ENCODE assay signal across 16 cellular contexts in the genomic region with DNA sequence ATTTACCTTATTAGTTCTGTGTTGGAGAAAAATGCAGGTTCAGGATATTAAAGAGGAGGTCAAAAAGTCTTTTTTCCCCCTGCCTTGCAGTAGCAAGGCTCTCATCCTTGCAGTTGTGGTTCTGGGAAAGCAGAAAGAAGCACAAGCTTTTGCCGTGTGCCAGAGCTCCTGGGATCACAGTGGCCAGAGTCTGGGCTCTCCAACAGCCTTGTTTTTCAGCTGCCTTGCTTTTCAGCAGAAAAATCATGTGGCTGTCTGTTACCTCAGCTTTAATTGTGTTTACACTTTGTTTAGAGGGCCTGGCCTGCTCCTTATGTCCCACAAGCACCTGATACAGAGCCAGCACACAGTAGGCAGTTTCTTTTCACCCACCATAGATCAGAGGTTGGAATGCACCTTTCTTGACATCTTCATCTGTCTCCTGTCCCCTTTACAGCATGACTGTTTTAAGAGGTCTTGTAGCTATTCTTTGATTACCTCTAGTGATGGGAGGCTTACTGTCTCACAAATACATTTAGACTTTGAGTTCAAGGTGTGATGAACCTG.
A peak's percentile ranks its signal among the peaks of the same experiment; 100 is the strongest.
DNase-seq lines count a peak whose midpoint lies in the region; ATAC-seq and TF ChIP-seq lines count a peak whose summit lies in the region.
"Had no signal": no experiment of that assay in that cellular context is flagged by ENCODE, and none has a peak within 500 bp of the region (broad histone marks: within the 10 kb centered on the region; RNA-seq: fewer than 3 reads in every experiment).

No MANE protein-coding gene starts in this region.

- TF ChIP-seq CTCF in brain (conservative IDR thresholded peaks at IDR 0.05), result no peak
- TF ChIP-seq CTCF in mesothelial cell of epicardium (IDR thresholded peaks at IDR 0.05; ENCODE audit: unreplicated experiment), result no peak

- no peaks in the 10 kb centered on the region for H3K36me3 ChIP-seq in skeletal muscle tissue (ENCODE audit: control insufficient read depth in 3 of 3, insufficient read depth in 3 of 3, low read length in 3 of 3)

- no peak for ATAC-seq in activated CD8-positive, alpha-beta memory T cell treated with anti-CD3 and anti-CD28 coated beads, Interleukin-2, amount 10 ng/mL, durations not matched to agents 7 days and 5 days
- ATAC-seq in SK-N-SH treated with all-trans-retinoic acid at 6 μM for 48 hours, result no peak
- ATAC-seq: HCT116, Panc1 had no signal

- H3K4me3 Mint-ChIP-seq in brain (peak overlapping the region in 1 of 5 experiments; percentile 33), mesothelial cell of epicardium (no peak overlapping the region)
- H3K4me3 Mint-ChIP-seq in activated CD8-positive, alpha-beta memory T cell treated with anti-CD3 and anti-CD28 coated beads, Interleukin-2, amount 10 ng/mL, durations not matched to agents 7 days and 5 days, result no peak overlapping the region
- no peak overlapping the region for H3K4me3 Mint-ChIP-seq in activated naive CD8-positive, alpha-beta T cell treated with anti-CD3 and anti-CD28 coated beads for 36 hours

- H3K9ac ChIP-seq in skeletal muscle tissue (ENCODE audit: low read depth in 1 of 3, low read length in 3 of 3), result no peak overlapping the region

- H3K4me1 ChIP-seq in skeletal muscle tissue (ENCODE audit: control insufficient read depth in 3 of 3, insufficient read depth in 3 of 3, low read length in 3 of 3), result peaks cover 24 to 40% (median 28%) of the 10 kb centered on the region in 3 donors

- H3K9me3 Mint-ChIP-seq in brain (no peaks in the 10 kb centered on the region), mesothelial cell of epicardium (peaks cover 3% of the 10 kb centered on the region)
- no peaks in the 10 kb centered on the region for H3K9me3 Mint-ChIP-seq in activated CD8-positive, alpha-beta memory T cell treated with anti-CD3 and anti-CD28 coated beads, Interleukin-2, amount 10 ng/mL, durations not matched to agents 7 days and 5 days (ENCODE audit: low read depth)
- no peaks in the 10 kb centered on the region for H3K9me3 Mint-ChIP-seq in activated naive CD8-positive, alpha-beta T cell treated with anti-CD3 and anti-CD28 coated beads for 36 hours

- H3K4me1 Mint-ChIP-seq in brain (peaks cover 64% of the 10 kb centered on the region), mesothelial cell of epicardium (peaks cover 52% of the 10 kb centered on the region)
- no peaks in the 10 kb centered on the region for H3K4me1 Mint-ChIP-seq in activated CD8-positive, alpha-beta memory T cell treated with anti-CD3 and anti-CD28 coated beads, Interleukin-2, amount 10 ng/mL, durations not matched to agents 7 days and 5 days
- H3K4me1 Mint-ChIP-seq in activated naive CD8-positive, alpha-beta T cell treated with anti-CD3 and anti-CD28 coated beads for 36 hours, result no peaks in the 10 kb centered on the region

- H3K36me3 Mint-ChIP-seq in brain (no peaks in the 10 kb centered on the region), mesothelial cell of epicardium (peaks cover 3% of the 10 kb centered on the region)
- H3K36me3 Mint-ChIP-seq in activated CD8-positive, alpha-beta memory T cell treated with anti-CD3 and anti-CD28 coated beads, Interleukin-2, amount 10 ng/mL, durations not matched to agents 7 days and 5 days, result no peaks in the 10 kb centered on the region
- no peaks in the 10 kb centered on the region for H3K36me3 Mint-ChIP-seq in activated naive CD8-positive, alpha-beta T cell treated with anti-CD3 and anti-CD28 coated beads for 36 hours

- DNase-seq in NCI-H748 (lab: John Stamatoyannopoulos, UW; ENCODE audit: unreplicated experiment) (peak; percentile 26), NCI-H748 treated with DMSO at 0.1 percent for 48 hours (lab: John Stamatoyannopoulos, UW) (no peak), mesothelial cell of epicardium (ENCODE audit: low spot score in 2 of 2, unreplicated experiment in 2 of 2) (no peak)
- DNase-seq in activated CD8-positive, alpha-beta memory T cell treated with anti-CD3 and anti-CD28 coated beads, Interleukin-2, amount 10 ng/mL, durations not matched to agents 7 days and 5 days, result no peak
- no peak for DNase-seq in activated naive CD8-positive, alpha-beta T cell treated with anti-CD3 and anti-CD28 coated beads for 36 hours
- DNase-seq: 8988T, NCI-H1436 treated with DMSO at 0.1 percent for 48 hours, NCI-H2081 treated with DMSO at 0.1 percent for 48 hours, NCI-H226, NCI-H526, Right ventricle myocardium superior had no signal

- H3K27ac Mint-ChIP-seq in brain (peak overlapping the region in 3 of 5 experiments; percentile 63 to 83 (median 81)), mesothelial cell of epicardium (peak overlapping the region; percentile 65)
- no peak overlapping the region for H3K27ac Mint-ChIP-seq in activated CD8-positive, alpha-beta memory T cell treated with anti-CD3 and anti-CD28 coated beads, Interleukin-2, amount 10 ng/mL, durations not matched to agents 7 days and 5 days
- H3K27ac Mint-ChIP-seq in activated naive CD8-positive, alpha-beta T cell treated with anti-CD3 and anti-CD28 coated beads for 36 hours, result no peak overlapping the region

- no peaks in the 10 kb centered on the region for H3K9me3 ChIP-seq in skeletal muscle tissue (ENCODE audit: control insufficient read depth in 3 of 3, low read length in 3 of 3)

- CTCF ChIA-PET in activated CD8-positive, alpha-beta memory T cell treated with anti-CD3 and anti-CD28 coated beads, Interleukin-2, amount 10 ng/mL, durations not matched to agents 7 days and 5 days (lab: Charles Lee), result no interaction called here

- H3K27me3 Mint-ChIP-seq in brain (peaks cover 3% of the 10 kb centered on the region), mesothelial cell of epicardium (ENCODE audit: low read depth) (no peaks in the 10 kb centered on the region)
- H3K27me3 Mint-ChIP-seq in activated CD8-positive, alpha-beta memory T cell treated with anti-CD3 and anti-CD28 coated beads, Interleukin-2, amount 10 ng/mL, durations not matched to agents 7 days and 5 days, result peaks cover 49% of the 10 kb centered on the region
- peaks cover 12% of the 10 kb centered on the region for H3K27me3 Mint-ChIP-seq in activated naive CD8-positive, alpha-beta T cell treated with anti-CD3 and anti-CD28 coated beads for 36 hours

- H3K27me3 ChIP-seq in skeletal muscle tissue (ENCODE audit: control insufficient read depth in 3 of 3, insufficient read depth in 3 of 3, low read length in 3 of 3), result no peaks in the 10 kb centered on the region

- peak overlapping the region; percentile 45 for H3K27ac ChIP-seq in skeletal muscle tissue (ENCODE audit: low read depth, low read length)

- no peak overlapping the region for H3K4me3 ChIP-seq in skeletal muscle tissue (ENCODE audit: low read length in 3 of 3)

TF ChIP-seq in SK-N-SH treated with all-trans-retinoic acid at 6 μM for 48 hours, 23 proteins besides CTCF, POLR2A, EP300 and RAD21 (continues in another document):
- TF ChIP-seq OSR1 (CRISPR knock-in tag; IDR thresholded peaks at IDR 0.05) (no peak), ZFP30 (CRISPR knock-in tag; IDR thresholded peaks at IDR 0.05) (no peak), ESRRG (CRISPR knock-in tag; IDR thresholded peaks at IDR 0.05) (no peak), SNAI2 (CRISPR knock-in tag; IDR thresholded peaks at IDR 0.05) (no peak), ZNF8 (CRISPR knock-in tag; IDR thresholded peaks at IDR 0.05) (no peak), ZNF70 (CRISPR knock-in tag; IDR thresholded peaks at IDR 0.05) (no peak), GLIS3 (CRISPR knock-in tag; IDR thresholded peaks at IDR 0.05) (no peak), ISL1 (CRISPR knock-in tag; IDR thresholded peaks at IDR 0.05) (no peak)
- TF ChIP-seq, protein P1, sequence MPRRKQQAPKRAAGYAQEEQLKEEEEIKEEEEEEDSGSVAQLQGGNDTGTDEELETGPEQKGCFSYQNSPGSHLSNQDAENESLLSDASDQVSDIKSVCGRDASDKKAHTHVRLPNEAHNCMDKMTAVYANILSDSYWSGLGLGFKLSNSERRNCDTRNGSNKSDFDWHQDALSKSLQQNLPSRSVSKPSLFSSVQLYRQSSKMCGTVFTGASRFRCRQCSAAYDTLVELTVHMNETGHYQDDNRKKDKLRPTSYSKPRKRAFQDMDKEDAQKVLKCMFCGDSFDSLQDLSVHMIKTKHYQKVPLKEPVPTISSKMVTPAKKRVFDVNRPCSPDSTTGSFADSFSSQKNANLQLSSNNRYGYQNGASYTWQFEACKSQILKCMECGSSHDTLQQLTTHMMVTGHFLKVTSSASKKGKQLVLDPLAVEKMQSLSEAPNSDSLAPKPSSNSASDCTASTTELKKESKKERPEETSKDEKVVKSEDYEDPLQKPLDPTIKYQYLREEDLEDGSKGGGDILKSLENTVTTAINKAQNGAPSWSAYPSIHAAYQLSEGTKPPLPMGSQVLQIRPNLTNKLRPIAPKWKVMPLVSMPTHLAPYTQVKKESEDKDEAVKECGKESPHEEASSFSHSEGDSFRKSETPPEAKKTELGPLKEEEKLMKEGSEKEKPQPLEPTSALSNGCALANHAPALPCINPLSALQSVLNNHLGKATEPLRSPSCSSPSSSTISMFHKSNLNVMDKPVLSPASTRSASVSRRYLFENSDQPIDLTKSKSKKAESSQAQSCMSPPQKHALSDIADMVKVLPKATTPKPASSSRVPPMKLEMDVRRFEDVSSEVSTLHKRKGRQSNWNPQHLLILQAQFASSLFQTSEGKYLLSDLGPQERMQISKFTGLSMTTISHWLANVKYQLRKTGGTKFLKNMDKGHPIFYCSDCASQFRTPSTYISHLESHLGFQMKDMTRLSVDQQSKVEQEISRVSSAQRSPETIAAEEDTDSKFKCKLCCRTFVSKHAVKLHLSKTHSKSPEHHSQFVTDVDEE (CRISPR knock-in tag; IDR thresholded peaks at IDR 0.05), result no peak
- TF ChIP-seq, protein P2, sequence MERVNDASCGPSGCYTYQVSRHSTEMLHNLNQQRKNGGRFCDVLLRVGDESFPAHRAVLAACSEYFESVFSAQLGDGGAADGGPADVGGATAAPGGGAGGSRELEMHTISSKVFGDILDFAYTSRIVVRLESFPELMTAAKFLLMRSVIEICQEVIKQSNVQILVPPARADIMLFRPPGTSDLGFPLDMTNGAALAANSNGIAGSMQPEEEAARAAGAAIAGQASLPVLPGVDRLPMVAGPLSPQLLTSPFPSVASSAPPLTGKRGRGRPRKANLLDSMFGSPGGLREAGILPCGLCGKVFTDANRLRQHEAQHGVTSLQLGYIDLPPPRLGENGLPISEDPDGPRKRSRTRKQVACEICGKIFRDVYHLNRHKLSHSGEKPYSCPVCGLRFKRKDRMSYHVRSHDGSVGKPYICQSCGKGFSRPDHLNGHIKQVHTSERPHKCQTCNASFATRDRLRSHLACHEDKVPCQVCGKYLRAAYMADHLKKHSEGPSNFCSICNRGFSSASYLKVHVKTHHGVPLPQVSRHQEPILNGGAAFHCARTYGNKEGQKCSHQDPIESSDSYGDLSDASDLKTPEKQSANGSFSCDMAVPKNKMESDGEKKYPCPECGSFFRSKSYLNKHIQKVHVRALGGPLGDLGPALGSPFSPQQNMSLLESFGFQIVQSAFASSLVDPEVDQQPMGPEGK (CRISPR knock-in tag; IDR thresholded peaks at IDR 0.05; ENCODE audit: borderline replicate concordance), result no peak

Comparison
In these comparisons a context has a peak if more than half of its experiments do, and no peak if none do; other contexts are left out.
1. H3K27ac Mint-ChIP-seq: peak in brain (3 of 5) and mesothelial cell of epicardium (single experiment); none in activated CD8-positive, alpha-beta memory T cell treated with anti-CD3 and anti-CD28 coated beads, Interleukin-2, amount 10 ng/mL, durations not matched to agents 7 days and 5 days (single experiment) and activated naive CD8-positive, alpha-beta T cell treated with anti-CD3 and anti-CD28 coated beads for 36 hours (single experiment).